ENCODE assay signal across 13 cellular contexts in genomic region chr21:37636152-37636860, GRCh38.
DNase-seq lines count a peak whose midpoint lies in the region; ATAC-seq, FAIRE-seq and TF ChIP-seq lines count a peak whose summit lies in the region.
"Had no signal": no experiment of that assay in that cellular context is flagged by ENCODE, and none has a peak within 500 bp of the region (broad histone marks: within the 10 kb centered on the region; RNA-seq: fewer than 3 reads in every experiment).

No MANE protein-coding gene starts in this region.

- TF ChIP-seq POLR2A in A549 (IDR thresholded peaks at IDR 0.05; ENCODE audit: low read length) = no peak
- no peak for TF ChIP-seq POLR2A in IMR-90 (IDR thresholded peaks at IDR 0.05; ENCODE audit: low read depth, low read length)

- peak overlapping the region; percentile 73 for H3K4ac ChIP-seq in IMR-90 (ENCODE audit: low read depth, low read length)
- no peak overlapping the region for H3K4ac ChIP-seq in mesenchymal stem cell (ENCODE audit: low read depth in 1 of 2, low read length in 2 of 2)

- peaks cover 7% of the 10 kb centered on the region; the same call in 1 of the 2 replicates for H3K9me1 ChIP-seq in IMR-90 (ENCODE audit: insufficient read depth, low read length)

- ATAC-seq in A549 (peak; percentile 98 to 99), IMR-90 (ENCODE audit: low read depth) (peak; percentile 93), left ventricle myocardium superior (no peak), HG03095 (IDR thresholded peaks at IDR 0.05; ENCODE audit: unreplicated experiment) (no peak)

- no peak overlapping the region for H4K5ac ChIP-seq in IMR-90 (ENCODE audit: low read depth, low read length)

- peak overlapping the region; percentile 80 for H2BK120ac ChIP-seq in IMR-90 (ENCODE audit: low read depth, low read length)
- H2BK120ac ChIP-seq in mesenchymal stem cell (ENCODE audit: low read depth, low read length) = no peak overlapping the region

- H3K27ac ChIP-seq in A549 (peak overlapping the region; percentile 70 to 80), IMR-90 (ENCODE audit: insufficient read depth, low read length) (no peak overlapping the region), mesenchymal stem cell (ENCODE audit: low read length, poor library complexity, severe bottlenecking) (peak overlapping the region; percentile 51)

- H3K4me2 ChIP-seq in A549 (peak overlapping the region; percentile 77), IMR-90 (ENCODE audit: low read depth, low read length) (peak overlapping the region; percentile 41; the same call in 1 of the 2 replicates), mesenchymal stem cell (ENCODE audit: low read length, poor library complexity, severe bottlenecking) (peak overlapping the region; percentile 18)

- no peak overlapping the region for H2BK5ac ChIP-seq in IMR-90 (ENCODE audit: low read depth, low read length, poor library complexity, severe bottlenecking)
- H2BK5ac ChIP-seq in mesenchymal stem cell (ENCODE audit: low read depth, low read length, poor library complexity, severe bottlenecking) = no peak overlapping the region

- H4K20me1 ChIP-seq in IMR-90 (ENCODE audit: insufficient read depth, low read length) = no peaks in the 10 kb centered on the region

- H3K4me1 ChIP-seq in A549 (peaks cover 26% of the 10 kb centered on the region), IMR-90 (ENCODE audit: control insufficient read depth, insufficient read depth, low read length) (peaks cover 5% of the 10 kb centered on the region; the same call in 1 of the 2 replicates), mesenchymal stem cell (ENCODE audit: control insufficient read depth, insufficient read depth, low read depth, low read length) (peaks cover 9% of the 10 kb centered on the region)

- H4K91ac ChIP-seq in IMR-90 (ENCODE audit: insufficient read depth, low read depth, low read length) (peak overlapping the region; percentile 22; the same call in 1 of the 2 replicates), mesenchymal stem cell (ENCODE audit: low read length) (no peak overlapping the region)

- H3K79me1 ChIP-seq in IMR-90 (ENCODE audit: low read depth in 1 of 2, low read length in 2 of 2) = no peaks in the 10 kb centered on the region
- H3K79me1 ChIP-seq in mesenchymal stem cell (replicated peaks; ENCODE audit: low read length, poor library complexity, severe bottlenecking) = peaks cover 1% of the 10 kb centered on the region

- H4K8ac ChIP-seq in IMR-90 (ENCODE audit: low read depth in 2 of 2, low read length in 2 of 2) (peak overlapping the region in 1 of 2 experiments; percentile 46; a peak in 1 of 4 replicates), mesenchymal stem cell (ENCODE audit: low read length) (no peak overlapping the region)

- no peak for FAIRE-seq in A549 (lab: Jason Lieb, UNC)

- POLR2A ChIA-PET in A549 (lab: Yijun Ruan, JAX) (interaction anchor here (0.8 to 1.9 kb wide), 2 partner anchors 12 to 72 kb away, joined by 3 to 12 read pairs; no protein-coding TSS in a partner anchor), IMR-90 (lab: Charles Lee; ENCODE audit: unreplicated experiment) (no interaction called here)

- dilution Hi-C loops in IMR-90 (cut with HindIII; ENCODE audit: low sequenced_read_pairs, unreplicated experiment) = no loop called here

- no peak for TF ChIP-seq RAD21 in A549 (conservative IDR thresholded peaks at IDR 0.05 in 1 of 2, IDR thresholded peaks at IDR 0.05 in 1 of 2)
- TF ChIP-seq RAD21 in IMR-90 (IDR thresholded peaks at IDR 0.05; ENCODE audit: low read length) = no peak

- peak overlapping the region; percentile 35; the same call in 1 of the 2 replicates for H3K18ac ChIP-seq in IMR-90 (ENCODE audit: low read depth, low read length)
- no peak overlapping the region for H3K18ac ChIP-seq in mesenchymal stem cell (ENCODE audit: low read depth in 1 of 2, low read length in 2 of 2)

- no peak overlapping the region for H3K23ac ChIP-seq in IMR-90 (ENCODE audit: low read depth, low read length)
- no peak overlapping the region for H3K23ac ChIP-seq in mesenchymal stem cell (ENCODE audit: low read length in 2 of 2)

- CTCF ChIA-PET in A549 (lab: Yijun Ruan, JAX) (interaction anchor here (0.7 to 1.5 kb wide), 5 partner anchors 13 to 157 kb away, joined by 3 to 6 read pairs (median 3); no protein-coding TSS in a partner anchor), IMR-90 (lab: Yijun Ruan, JAX) (no interaction called here)

- H3K27me3 ChIP-seq in IMR-90 (ENCODE audit: control insufficient read depth, insufficient read depth, low read length) (peaks cover 11% of the 10 kb centered on the region), mesenchymal stem cell (ENCODE audit: control insufficient read depth in 1 of 2, insufficient read depth in 1 of 2, low read length in 2 of 2) (peaks cover 0 to 34% of the 10 kb centered on the region in 2 experiments)

- H2AFZ ChIP-seq in IMR-90 (replicated peaks; ENCODE audit: low read length, poor library complexity) (peak overlapping the region; percentile 67), mesenchymal stem cell (ENCODE audit: low read depth, low read length) (no peak overlapping the region)

- H3K9me3 ChIP-seq in A549 (peaks cover 2% of the 10 kb centered on the region; the same call in 1 of the 3 replicates), IMR-90 (ENCODE audit: control insufficient read depth, insufficient read depth, low read length) (no peaks in the 10 kb centered on the region), mesenchymal stem cell (ENCODE audit: control insufficient read depth, low read length) (no peaks in the 10 kb centered on the region)

- H3K4me3 ChIP-seq in A549 (no peak overlapping the region), IMR-90 (ENCODE audit: insufficient read depth, low read depth, low read length) (no peak overlapping the region), mesenchymal stem cell (ENCODE audit: insufficient read depth in 1 of 2, low read depth in 1 of 2, low read length in 2 of 2) (no peak overlapping the region)

- no peak overlapping the region for H2BK12ac ChIP-seq in mesenchymal stem cell (ENCODE audit: low read length in 2 of 2)

- H3K56ac ChIP-seq in IMR-90 (ENCODE audit: extremely low read depth, insufficient read depth, low read length) = no peak overlapping the region

- in situ Hi-C loops in IMR-90 (cut with MboI; ENCODE audit: low sequenced_read_pairs) = no loop called here

- peak; percentile 49 to 68 for DNase-seq in A549 (ENCODE audit: low read depth in 1 of 2, low spot score in 1 of 2)
- DNase-seq in IMR-90 = peak; percentile 76
- peak; percentile 84 for DNase-seq in dermis blood vessel endothelial cell
- DNase-seq in mesenchymal stem cell = peak; percentile 86
- no peak for DNase-seq in LoVo (ENCODE audit: low spot score)
- no peak for DNase-seq in NCI-H524 treated with DMSO at 0.1 percent for 48 hours (lab: John Stamatoyannopoulos, UW)
- no peak for DNase-seq in left ventricle myocardium superior
- DNase-seq: ACHN; activated CD8-positive, alpha-beta memory T cell treated with anti-CD3 and anti-CD28 coated beads, Interleukin-2, amount 50 U/mL, for 4 hours; anterior cingulate cortex; glutamatergic neuron; NCI-H2029 had no signal

- H3K36me3 ChIP-seq in IMR-90 (ENCODE audit: control insufficient read depth, insufficient read depth, low read length) (no peaks in the 10 kb centered on the region), mesenchymal stem cell (ENCODE audit: control insufficient read depth in 1 of 2, insufficient read depth in 2 of 2, low read depth in 1 of 2, low read length in 2 of 2) (no peaks in the 10 kb centered on the region)

- no peak for TF ChIP-seq EP300 in A549 (IDR thresholded peaks at IDR 0.05)

- peak overlapping the region; percentile 2 for H2AK9ac ChIP-seq in IMR-90 (replicated peaks; ENCODE audit: low read depth, low read length, poor library complexity)

- TF ChIP-seq CTCF in A549 (IDR thresholded peaks at IDR 0.05) (no peak), IMR-90 (conservative IDR thresholded peaks at IDR 0.05; ENCODE audit: low read depth, low read length) (no peak)

- WGBS in A549 (ENCODE audit: missing lambda C conversion rate) = 34% methylated on average over 8 of the region's 8 CpGs
- WGBS in IMR-90 (ENCODE audit: extremely low coverage in 2 of 2, insufficient read length in 1 of 2), 2 experiments = no CpG with 5 or more reads among the region's 8 CpGs
- WGBS in mesenchymal stem cell = 75% methylated on average over 8 of the region's 8 CpGs

- H3K9ac ChIP-seq in IMR-90 (ENCODE audit: low read depth, low read length) (no peak overlapping the region), mesenchymal stem cell (ENCODE audit: low read length) (peak overlapping the region; percentile 5)

- no peak overlapping the region; the same call in 2 of the 3 replicates for H2BK15ac ChIP-seq in IMR-90 (ENCODE audit: low read depth, low read length)
- H2BK15ac ChIP-seq in mesenchymal stem cell (ENCODE audit: low read depth, poor library complexity, severe bottlenecking) = no peak overlapping the region

- no TSS peak for BruUV-seq in IMR-90 (replicated peaks; lab: Mats Ljungman, UMichigan)

- intact Hi-C loops in IMR-90 (cut with micrococcal nuclease) = no loop called here
- intact Hi-C loops in left ventricle myocardium superior (cut with micrococcal nuclease) = no loop called here

- H2BK20ac ChIP-seq in IMR-90 (ENCODE audit: low read depth, low read length) = peak overlapping the region; percentile 89

- H2AK5ac ChIP-seq in IMR-90 (ENCODE audit: low read depth, low read length) = peak overlapping the region; percentile 22; the same call in 1 of the 2 replicates
- peak overlapping the region; percentile 80 for H2AK5ac ChIP-seq in mesenchymal stem cell (ENCODE audit: low read length, severe bottlenecking)

- H3K14ac ChIP-seq in IMR-90 (replicated peaks; ENCODE audit: low read depth, low read length) (peak overlapping the region; percentile 70), mesenchymal stem cell (ENCODE audit: low read length in 2 of 2) (no peak overlapping the region)

TF ChIP-seq in A549, 52 proteins besides CTCF, POLR2A, EP300 and RAD21:
- TF ChIP-seq SMC3 (IDR thresholded peaks at IDR 0.05) (no peak), FOSL2 (IDR thresholded peaks at IDR 0.05) (no peak), FOSL2 (CRISPR knock-in tag; IDR thresholded peaks at IDR 0.05) (peak; percentile 58; the same call in 1 of the 2 replicates)

TF ChIP-seq in IMR-90, 13 proteins besides CTCF, POLR2A, EP300 and RAD21:
- TF ChIP-seq CEBPB (IDR thresholded peaks at IDR 0.05; ENCODE audit: low read depth, low read length) (peak; percentile 46; the same call in 1 of the 2 replicates), RFX5 (IDR thresholded peaks at IDR 0.05; ENCODE audit: low read depth, low read length) (no peak)

Comparison
In these comparisons a context has a peak if more than half of its experiments do, and no peak if none do; other contexts are left out.
1. ATAC-seq: peak in A549 (2 of 2) and IMR-90 (single experiment); none in left ventricle myocardium superior (single experiment) and HG03095 (single experiment).
2. DNase-seq: peak in A549 (2 of 2), IMR-90 (single experiment), dermis blood vessel endothelial cell (single experiment) and mesenchymal stem cell (single experiment); none in LoVo (single experiment), NCI-H524 treated with DMSO at 0.1 percent for 48 hours (single experiment) and left ventricle myocardium superior (single experiment).
3. H3K4me2 ChIP-seq: peak in every context shown above with its lines; median percentile 77 in A549; 41 in IMR-90; 18 in mesenchymal stem cell.